ENCODE assay signal across 1 cellular context in the genomic region with DNA sequence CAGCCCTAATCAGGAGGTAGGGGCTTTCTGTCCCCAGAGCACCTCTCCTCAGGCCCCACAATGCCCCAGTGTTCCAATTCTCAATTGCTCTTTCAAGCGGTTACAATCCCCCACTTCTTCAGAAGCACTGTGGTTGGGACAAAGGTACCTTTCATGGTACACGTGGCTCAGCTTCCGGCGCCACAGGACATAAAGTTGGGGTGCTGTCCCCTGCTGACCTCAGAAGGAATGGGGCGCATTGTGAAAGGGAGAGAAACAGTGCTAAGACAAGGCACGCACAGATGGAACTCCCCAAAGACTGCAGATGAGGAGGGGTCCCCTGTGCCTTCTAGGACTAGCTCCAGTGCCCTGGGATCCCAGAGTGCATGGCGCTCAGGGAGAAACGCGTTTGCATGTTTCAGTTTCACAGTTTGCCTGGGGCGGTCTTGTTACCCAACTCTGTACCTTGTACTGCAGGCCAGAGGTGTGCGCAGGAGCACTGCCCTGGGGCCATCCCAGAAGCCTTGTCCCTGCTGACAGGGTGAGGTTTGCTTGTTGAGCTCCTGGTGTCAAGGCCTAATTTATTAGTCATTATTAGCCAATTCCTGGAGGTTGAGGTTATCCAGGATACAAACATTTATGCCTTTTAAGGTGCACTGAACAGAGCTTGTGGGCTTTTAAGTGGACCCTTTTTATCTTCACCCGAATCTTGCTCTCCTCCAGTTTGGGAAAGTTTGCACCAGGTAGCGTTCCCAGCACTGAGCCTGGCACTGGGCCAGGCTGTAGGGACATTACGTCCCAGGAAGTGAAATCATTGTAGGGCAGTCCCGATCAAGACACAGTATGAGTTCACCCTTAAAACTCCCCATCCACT.
TF ChIP-seq lines count a peak whose summit lies in the region.

No MANE protein-coding gene starts in this region.

TF ChIP-seq in HepG2, 621 proteins besides CTCF, POLR2A, EP300 and RAD21 (continued from another document and continues in another):
- TF ChIP-seq ZBTB33 (CRISPR knock-in tag; IDR thresholded peaks at IDR 0.05) (peak; percentile 53), ZUFSP (CRISPR knock-in tag; IDR thresholded peaks at IDR 0.05; ENCODE audit: borderline replicate concordance) (no peak), SNAI1 (CRISPR knock-in tag; IDR thresholded peaks at IDR 0.05; ENCODE audit: borderline replicate concordance) (no peak; the same call in 1 of the 2 replicates), ZNF672 (CRISPR knock-in tag; IDR thresholded peaks at IDR 0.05) (no peak), WIZ (CRISPR knock-in tag; IDR thresholded peaks at IDR 0.05) (peak; percentile 83; the same call in 1 of the 2 replicates), TRAFD1 (CRISPR knock-in tag; IDR thresholded peaks at IDR 0.05; ENCODE audit: borderline replicate concordance) (no peak), ZNF782 (CRISPR knock-in tag; IDR thresholded peaks at IDR 0.05; ENCODE audit: borderline replicate concordance) (no peak; the same call in 1 of the 2 replicates), KLF12 (CRISPR knock-in tag; IDR thresholded peaks at IDR 0.05; ENCODE audit: borderline replicate concordance) (peak; percentile 32; the same call in 1 of the 2 replicates), ZSCAN22 (CRISPR knock-in tag; IDR thresholded peaks at IDR 0.05) (no peak), ZSCAN25 (CRISPR knock-in tag; IDR thresholded peaks at IDR 0.05) (peak; percentile 59; the same call in 1 of the 2 replicates), PHF20 (CRISPR knock-in tag; IDR thresholded peaks at IDR 0.05) (peak; percentile 53; the same call in 1 of the 2 replicates), ZNF557 (CRISPR knock-in tag; IDR thresholded peaks at IDR 0.05) (no peak), RBAK (CRISPR knock-in tag; IDR thresholded peaks at IDR 0.05) (peak; percentile 80), THAP9 (CRISPR knock-in tag; IDR thresholded peaks at IDR 0.05; ENCODE audit: borderline replicate concordance) (peak; percentile 30; the same call in 1 of the 2 replicates), RNF2 (conservative IDR thresholded peaks at IDR 0.05; ENCODE audit: low read depth) (peak; percentile 68; the same call in 1 of the 2 replicates), KLF15 (CRISPR knock-in tag; IDR thresholded peaks at IDR 0.05; ENCODE audit: borderline replicate concordance) (no peak), ZBTB20 (CRISPR knock-in tag; IDR thresholded peaks at IDR 0.05; ENCODE audit: borderline replicate concordance, low read depth) (peak; percentile 92; the same call in 1 of the 2 replicates), GTF3A (CRISPR knock-in tag; conservative IDR thresholded peaks at IDR 0.05) (no peak), ZNF879 (CRISPR knock-in tag; IDR thresholded peaks at IDR 0.05) (no peak), ZNF143 (CRISPR knock-in tag; IDR thresholded peaks at IDR 0.05) (peak; percentile 81), HNRNPUL1 (IDR thresholded peaks at IDR 0.05; ENCODE audit: low read depth, low read length) (no peak), ZNF577 (CRISPR knock-in tag; IDR thresholded peaks at IDR 0.05; ENCODE audit: borderline replicate concordance, low read depth) (no peak), MED8 (CRISPR knock-in tag; IDR thresholded peaks at IDR 0.05; ENCODE audit: insufficient replicate concordance) (peak; percentile 72), ZBTB40 (IDR thresholded peaks at IDR 0.05) (no peak), ZBTB40 (CRISPR knock-in tag; IDR thresholded peaks at IDR 0.05) (peak; percentile 84), KDM5A (IDR thresholded peaks at IDR 0.05; ENCODE audit: borderline replicate concordance, low read length) (no peak), USF2 (IDR thresholded peaks at IDR 0.05; ENCODE audit: low read depth, low read length) (no peak), USF2 (CRISPR knock-in tag; IDR thresholded peaks at IDR 0.05; ENCODE audit: borderline replicate concordance) (peak; percentile 62), KDM6A (CRISPR knock-in tag; IDR thresholded peaks at IDR 0.05; ENCODE audit: low read depth) (peak; percentile 88)
- TF ChIP-seq, protein P1, sequence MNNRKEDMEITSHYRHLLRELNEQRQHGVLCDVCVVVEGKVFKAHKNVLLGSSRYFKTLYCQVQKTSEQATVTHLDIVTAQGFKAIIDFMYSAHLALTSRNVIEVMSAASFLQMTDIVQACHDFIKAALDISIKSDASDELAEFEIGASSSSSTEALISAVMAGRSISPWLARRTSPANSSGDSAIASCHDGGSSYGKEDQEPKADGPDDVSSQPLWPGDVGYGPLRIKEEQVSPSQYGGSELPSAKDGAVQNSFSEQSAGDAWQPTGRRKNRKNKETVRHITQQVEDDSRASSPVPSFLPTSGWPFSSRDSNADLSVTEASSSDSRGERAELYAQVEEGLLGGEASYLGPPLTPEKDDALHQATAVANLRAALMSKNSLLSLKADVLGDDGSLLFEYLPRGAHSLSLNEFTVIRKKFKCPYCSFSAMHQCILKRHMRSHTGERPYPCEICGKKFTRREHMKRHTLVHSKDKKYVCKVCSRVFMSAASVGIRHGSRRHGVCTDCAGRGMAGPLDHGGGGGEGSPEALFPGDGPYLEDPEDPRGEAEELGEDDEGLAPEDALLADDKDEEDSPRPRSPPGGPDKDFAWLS (CRISPR knock-in tag; IDR thresholded peaks at IDR 0.05; ENCODE audit: borderline replicate concordance), result no peak
